28 cellular contexts compared by ENCODE assay signal in the genomic region with DNA sequence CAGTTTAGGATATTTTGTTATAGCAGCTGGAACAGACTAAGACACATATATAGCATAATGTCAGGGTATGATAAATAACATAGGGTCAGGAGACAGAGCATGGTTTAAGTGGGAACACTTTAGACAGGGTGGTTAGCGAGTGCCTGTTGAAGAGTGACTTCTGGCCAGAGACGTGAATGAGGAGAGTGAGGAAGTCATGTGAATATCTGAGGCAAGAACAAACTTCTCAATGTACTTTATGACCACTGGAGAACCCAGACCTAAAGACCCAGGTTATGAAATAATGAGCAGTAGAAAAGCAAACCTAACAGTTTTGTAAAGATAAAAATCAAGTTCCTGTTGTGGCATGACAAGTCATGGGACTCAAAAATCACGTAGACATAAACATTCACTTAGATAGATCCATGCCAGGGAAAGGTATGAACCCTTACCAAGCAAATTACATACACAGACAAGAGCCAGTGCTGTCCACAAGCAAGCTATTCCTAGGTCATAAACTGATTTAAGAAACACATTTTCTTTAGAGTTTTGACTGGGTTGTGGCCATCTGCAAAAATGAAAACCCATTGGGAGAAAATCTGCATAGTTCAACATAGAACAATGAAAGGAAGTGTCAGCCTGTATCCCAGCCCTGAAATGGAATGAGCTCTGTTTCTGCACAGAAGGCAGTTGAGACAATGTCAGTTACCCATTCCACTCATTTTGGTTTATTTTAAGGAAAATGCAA. TPM values are rescaled to one million over a fixed set of nuclear protein-coding genes. Genes with fewer than 3 reads are reported as not detected.
DNase-seq lines count a peak whose midpoint lies in the region; ATAC-seq, FAIRE-seq and TF ChIP-seq lines count a peak whose summit lies in the region.
"Had no signal": no experiment of that assay in that cellular context is flagged by ENCODE, and none has a peak within 500 bp of the region (broad histone marks: within the 10 kb centered on the region; RNA-seq: fewer than 3 reads in every experiment).

No MANE protein-coding gene starts in this region.

- peak; percentile 40 to 84 for ATAC-seq in right cardiac atrium
- ATAC-seq in HG02973 (IDR thresholded peaks at IDR 0.05; ENCODE audit: unreplicated experiment), result no peak
- ATAC-seq: gastroesophageal sphincter, left colon had no signal

- dilution Hi-C loops in mammary epithelial cell (cut with HindIII; ENCODE audit: low sequenced_read_pairs), result no loop called here

- no peaks in the 10 kb centered on the region for H3K36me3 ChIP-seq in mammary epithelial cell (ENCODE audit: insufficient read depth, low read length)
- H3K36me3 ChIP-seq in astrocyte (ENCODE audit: insufficient read depth, low read length), result no peaks in the 10 kb centered on the region
- H3K36me3 ChIP-seq: BLaER1, breast epithelium, gastroesophageal sphincter, upper lobe of left lung had no signal

- TF ChIP-seq CTCF in mammary epithelial cell (conservative IDR thresholded peaks at IDR 0.05 in 1 of 2, IDR thresholded peaks at IDR 0.05 in 1 of 2; ENCODE audit: extremely low read depth in 1 of 2, insufficient read depth in 1 of 2, low read depth in 1 of 2, low read length in 2 of 2) (no peak), MCF 10A (IDR thresholded peaks at IDR 0.05; ENCODE audit: unreplicated experiment) (no peak), astrocyte (IDR thresholded peaks at IDR 0.05; ENCODE audit: insufficient read depth, low read depth, low read length) (no peak), type B pancreatic cell (conservative IDR thresholded peaks at IDR 0.05) (no peak), mesothelial cell of epicardium (IDR thresholded peaks at IDR 0.05; ENCODE audit: unreplicated experiment) (no peak)

- DNase-seq in mammary epithelial cell (peak; percentile 10), MCF 10A (ENCODE audit: unreplicated experiment) (no peak), astrocyte (ENCODE audit: low read depth) (no peak), right cardiac atrium (no peak), type B pancreatic cell (ENCODE audit: extremely low spot score, unreplicated experiment) (no peak), globus pallidus (ENCODE audit: low spot score) (no peak), mesothelial cell of epicardium (ENCODE audit: low spot score in 2 of 2, unreplicated experiment in 2 of 2) (no peak)
- DNase-seq: activated CD4-positive, alpha-beta T cell treated with anti-CD3 and anti-CD28 coated beads, Interleukin-2, amount 50 U/mL, for 1 hour; activated CD8-positive, alpha-beta memory T cell treated with anti-CD3 and anti-CD28 coated beads, Interleukin-2, amount 50 U/mL, for 4 hours; activated naive CD8-positive, alpha-beta T cell treated with anti-CD3 and anti-CD28 coated beads, Interleukin-2, amount 10 ng/mL, durations not matched to agents 7 days and 5 days; erythroblast; left colon; NCI-H1105 treated with DMSO at 0.1 percent for 48 hours; NCI-H2107; NCI-H524 treated with DMSO at 0.1 percent for 48 hours; stimulated activated CD4-positive, alpha-beta T cell treated with anti-CD3 and anti-CD28 coated beads, Interleukin-12 subunit alpha, Interleukin-12 subunit beta, amount 100 ng/mL, for 4 hours; upper lobe of left lung had no signal

- WGBS in mammary epithelial cell (ENCODE audit: low coverage, missing lambda C conversion rate), result 61% methylated on average over 3 of the region's 3 CpGs
- 43% methylated on average over 3 of the region's 3 CpGs for WGBS in right cardiac atrium

- intact Hi-C loops in mammary epithelial cell (cut with micrococcal nuclease), result no loop called here
- intact Hi-C loops in MCF 10A (cut with micrococcal nuclease), result no loop called here
- intact Hi-C loops in right cardiac atrium (cut with DNase I), result no loop called here

- H3K4me1 ChIP-seq in mammary epithelial cell (ENCODE audit: insufficient read depth, low read length) (peaks cover 9% of the 10 kb centered on the region), astrocyte (ENCODE audit: insufficient read depth, low read length) (peaks cover 4% of the 10 kb centered on the region), right cardiac atrium (ENCODE audit: control insufficient read depth, insufficient read depth, low read length) (no peaks in the 10 kb centered on the region)
- H3K4me1 ChIP-seq: BLaER1, breast epithelium, gastroesophageal sphincter had no signal

- H3K4me1 Mint-ChIP-seq in MCF 10A (ENCODE audit: insufficient read depth, unreplicated experiment) (peaks cover 6% of the 10 kb centered on the region), astrocyte (ENCODE audit: low read depth, unreplicated experiment) (peaks cover under 1% of the 10 kb centered on the region), type B pancreatic cell (ENCODE audit: unreplicated experiment) (no peaks in the 10 kb centered on the region), mesothelial cell of epicardium (peaks cover 5% of the 10 kb centered on the region)
- H3K4me1 Mint-ChIP-seq: activated naive CD8-positive, alpha-beta T cell treated with anti-CD3 and anti-CD28 coated beads, Interleukin-2, amount 10 ng/mL, durations not matched to agents 7 days and 5 days had no signal

- no peak for FAIRE-seq in astrocyte (lab: Jason Lieb, UNC)
- FAIRE-seq: A204.1 had no signal

- H2AFZ ChIP-seq in mammary epithelial cell (ENCODE audit: low read depth, low read length), result peak overlapping the region; percentile 40
- H2AFZ ChIP-seq in astrocyte (ENCODE audit: low read depth, low read length), result no peak overlapping the region

- H3K4me3 ChIP-seq in mammary epithelial cell (replicated peaks in 1 of 3; ENCODE audit: insufficient read depth in 1 of 3, low read depth in 2 of 3, low read length in 3 of 3), result no peak overlapping the region
- H3K4me3 ChIP-seq in astrocyte (ENCODE audit: insufficient read depth, low read depth, low read length), result no peak overlapping the region
- H3K4me3 ChIP-seq in right cardiac atrium (ENCODE audit: low read length), result no peak overlapping the region
- H3K4me3 ChIP-seq: BLaER1, breast epithelium, gastroesophageal sphincter, upper lobe of left lung had no signal

- in situ Hi-C loops in mammary epithelial cell (cut with MboI; ENCODE audit: low sequenced_read_pairs in 2 of 2), result no loop called here

- BruUV-seq in mammary epithelial cell (replicated peaks; lab: Mats Ljungman, UMichigan) (no TSS peak), MCF 10A (replicated peaks; lab: Mats Ljungman, UMichigan) (no TSS peak)

- CTCF ChIA-PET in mammary epithelial cell (lab: Charles Lee; ENCODE audit: low non-redundant PET) (no interaction called here), MCF 10A (lab: Yijun Ruan, JAX) (no interaction called here)

- H3K36me3 Mint-ChIP-seq in MCF 10A (ENCODE audit: insufficient read depth, unreplicated experiment) (no peaks in the 10 kb centered on the region), astrocyte (ENCODE audit: low read depth, unreplicated experiment) (no peaks in the 10 kb centered on the region), type B pancreatic cell (no peaks in the 10 kb centered on the region), mesothelial cell of epicardium (no peaks in the 10 kb centered on the region)
- H3K36me3 Mint-ChIP-seq: activated naive CD8-positive, alpha-beta T cell treated with anti-CD3 and anti-CD28 coated beads, Interleukin-2, amount 10 ng/mL, durations not matched to agents 7 days and 5 days had no signal

- H3K27me3 Mint-ChIP-seq in MCF 10A (ENCODE audit: insufficient read depth, unreplicated experiment) (peaks cover 15% of the 10 kb centered on the region), astrocyte (ENCODE audit: low read depth, unreplicated experiment) (no peaks in the 10 kb centered on the region), type B pancreatic cell (no peaks in the 10 kb centered on the region), mesothelial cell of epicardium (ENCODE audit: low read depth) (no peaks in the 10 kb centered on the region)

- H3K27ac Mint-ChIP-seq in MCF 10A (ENCODE audit: low read depth, unreplicated experiment), result no peak overlapping the region
- H3K27ac Mint-ChIP-seq in astrocyte (ENCODE audit: unreplicated experiment), result no peak overlapping the region
- H3K27ac Mint-ChIP-seq in type B pancreatic cell, result peak overlapping the region; percentile 61
- H3K27ac Mint-ChIP-seq in mesothelial cell of epicardium, result no peak overlapping the region
- H3K27ac Mint-ChIP-seq: activated naive CD8-positive, alpha-beta T cell treated with anti-CD3 and anti-CD28 coated beads, Interleukin-2, amount 10 ng/mL, durations not matched to agents 7 days and 5 days; dendritic cell treated with granulocyte-macrophage colony-stimulating factor and Interleukin-4, amounts not matched to agents 40 ng/mL and 50 ng/mL, for 4 days had no signal

- H3K27ac ChIP-seq in mammary epithelial cell (ENCODE audit: insufficient read depth, low read depth, low read length) (peak overlapping the region; percentile 3), astrocyte (ENCODE audit: low read depth, low read length) (peak overlapping the region; percentile 9), right cardiac atrium (ENCODE audit: low read length) (peak overlapping the region; percentile 71)
- H3K27ac ChIP-seq: BLaER1, VCaP had no signal

- H4K20me1 ChIP-seq in mammary epithelial cell (ENCODE audit: insufficient read depth, low read length), result no peaks in the 10 kb centered on the region
- H4K20me1 ChIP-seq in astrocyte (ENCODE audit: insufficient read depth, low read length), result no peaks in the 10 kb centered on the region
- H4K20me1 ChIP-seq: BLaER1 had no signal

- H3K9me3 Mint-ChIP-seq in MCF 10A (ENCODE audit: unreplicated experiment), result no peaks in the 10 kb centered on the region
- H3K9me3 Mint-ChIP-seq in astrocyte (ENCODE audit: unreplicated experiment), result no peaks in the 10 kb centered on the region
- no peaks in the 10 kb centered on the region for H3K9me3 Mint-ChIP-seq in type B pancreatic cell
- H3K9me3 Mint-ChIP-seq in mesothelial cell of epicardium, result peaks cover 7% of the 10 kb centered on the region
- H3K9me3 Mint-ChIP-seq: activated naive CD8-positive, alpha-beta T cell treated with anti-CD3 and anti-CD28 coated beads, Interleukin-2, amount 10 ng/mL, durations not matched to agents 7 days and 5 days; dendritic cell treated with granulocyte-macrophage colony-stimulating factor and Interleukin-4, amounts not matched to agents 40 ng/mL and 50 ng/mL, for 4 days had no signal

- H3K79me2 ChIP-seq in mammary epithelial cell (ENCODE audit: insufficient read depth, low read length) (no peaks in the 10 kb centered on the region), astrocyte (ENCODE audit: insufficient read depth, low read length) (no peaks in the 10 kb centered on the region)

- H3K9me3 ChIP-seq in mammary epithelial cell (replicated peaks; ENCODE audit: insufficient read depth, low read length) (no peaks in the 10 kb centered on the region), astrocyte (ENCODE audit: insufficient read depth, low read depth, low read length) (no peaks in the 10 kb centered on the region), right cardiac atrium (ENCODE audit: control insufficient read depth, low read length) (no peaks in the 10 kb centered on the region)
- H3K9me3 ChIP-seq: BLaER1, breast epithelium, gastroesophageal sphincter, upper lobe of left lung had no signal

- H3K4me3 Mint-ChIP-seq in MCF 10A (ENCODE audit: unreplicated experiment), result no peak overlapping the region
- no peak overlapping the region for H3K4me3 Mint-ChIP-seq in astrocyte (ENCODE audit: unreplicated experiment)
- no peak overlapping the region for H3K4me3 Mint-ChIP-seq in type B pancreatic cell
- no peak overlapping the region for H3K4me3 Mint-ChIP-seq in mesothelial cell of epicardium
- H3K4me3 Mint-ChIP-seq: activated naive CD8-positive, alpha-beta T cell treated with anti-CD3 and anti-CD28 coated beads, Interleukin-2, amount 10 ng/mL, durations not matched to agents 7 days and 5 days; dendritic cell treated with granulocyte-macrophage colony-stimulating factor and Interleukin-4, amounts not matched to agents 40 ng/mL and 50 ng/mL, for 4 days had no signal

- POLR2A ChIA-PET in MCF 10A (lab: Yijun Ruan, JAX), result interaction anchor here (0.6 to 0.7 kb wide), 2 partner anchors 17 to 205 kb away, joined by 3 to 5 read pairs; no protein-coding TSS in a partner anchor

- H3K27me3 ChIP-seq in mammary epithelial cell (ENCODE audit: insufficient read depth, low read length) (no peaks in the 10 kb centered on the region), astrocyte (ENCODE audit: insufficient read depth, low read length) (no peaks in the 10 kb centered on the region), right cardiac atrium (ENCODE audit: control insufficient read depth, insufficient read depth) (no peaks in the 10 kb centered on the region)
- H3K27me3 ChIP-seq: BLaER1, breast epithelium, gastroesophageal sphincter, upper lobe of left lung had no signal

- H3K4me2 ChIP-seq in mammary epithelial cell (ENCODE audit: insufficient read depth, low read depth, low read length) (peak overlapping the region; percentile 41), astrocyte (ENCODE audit: low read length) (no peak overlapping the region)
- H3K4me2 ChIP-seq: BLaER1 had no signal

- no peak overlapping the region for H3K9ac ChIP-seq in mammary epithelial cell (ENCODE audit: insufficient read depth, low read length)
- H3K9ac ChIP-seq in astrocyte (ENCODE audit: low read length), result no peak overlapping the region
- H3K9ac ChIP-seq: BLaER1 had no signal

RNA-seq across cellular contexts. Expression of a gene that starts 2.2 kb away (rescaled TPM):
- total RNA-seq in mammary epithelial cell (not detected), MCF 10A (2022) (not detected in 2 replicates), astrocyte (0.61 and 1.0 TPM in 2 replicates), right cardiac atrium (10 to 100 TPM in 2 of 4 donors, 1 to 10 TPM in 2; 7.0 to 13.6 (median 10.1) TPM), type B pancreatic cell (ENCODE audit: low replicate concordance) (not detected in 2 replicates), mesothelial cell of epicardium (1.6 to 2.3 TPM (median 2.0 TPM) in 3 replicates)
- polyA plus RNA-seq in mammary epithelial cell (not detected), right cardiac atrium (10.9 TPM)
- polyA minus RNA-seq in mammary epithelial cell, result not detected
- total RNA-seq: activated naive CD8-positive, alpha-beta T cell treated with anti-CD3 and anti-CD28 coated beads, Interleukin-2, amount 10 ng/mL, durations not matched to agents 7 days and 5 days; H4; HT-29; T-helper 1 cell treated with Interleukin-12 subunit alpha and Interleukin-12 subunit beta and Interleukin-4 antibody, amounts not matched to agents 30 ng/mL and 1 ng/mL, for 36 hours had no signal

RNA-seq across cellular contexts. Expression of a gene that starts 55.1 kb away (rescaled TPM):
- total RNA-seq in mammary epithelial cell, result not detected
- polyA plus RNA-seq in mammary epithelial cell, result not detected
- polyA minus RNA-seq in mammary epithelial cell, result not detected
- total RNA-seq in MCF 10A (2022), result not detected in 2 replicates
- 0.36 and 0.45 TPM in 2 replicates for total RNA-seq in astrocyte
- under 1 TPM in 3 of 4 donors, not detected in 1; 0.29 to 0.91 (median 0.66) TPM for total RNA-seq in right cardiac atrium
- polyA plus RNA-seq in right cardiac atrium, result 1.9 TPM
- not detected in 2 replicates for total RNA-seq in type B pancreatic cell (ENCODE audit: low replicate concordance)
- not detected in 3 replicates for total RNA-seq in mesothelial cell of epicardium
- total RNA-seq: activated naive CD8-positive, alpha-beta T cell treated with anti-CD3 and anti-CD28 coated beads, Interleukin-2, amount 10 ng/mL, durations not matched to agents 7 days and 5 days; Daoy; H4; HT-29; T-helper 1 cell treated with Interleukin-12 subunit alpha and Interleukin-12 subunit beta and Interleukin-4 antibody, amounts not matched to agents 30 ng/mL and 1 ng/mL, for 36 hours had no signal

RNA-seq across cellular contexts. Expression of a gene that starts 58.3 kb away (rescaled TPM):
- 10 to 100 TPM; 27.2 to 87.7 TPM for total RNA-seq in mammary epithelial cell
- polyA plus RNA-seq in mammary epithelial cell, result 3.9 TPM
- polyA minus RNA-seq in mammary epithelial cell, result 26.7 TPM
- 25.4 and 37.3 TPM in 2 replicates for total RNA-seq in MCF 10A (2022)
- 64.0 and 66.5 TPM in 2 replicates for total RNA-seq in astrocyte
- 100 to 1,000 TPM; 114 to 162 (median 123) TPM for total RNA-seq in right cardiac atrium
- polyA plus RNA-seq in right cardiac atrium, result 71.7 TPM
- total RNA-seq in type B pancreatic cell (ENCODE audit: low replicate concordance), result 12.6 and 26.6 TPM in 2 replicates
- total RNA-seq in mesothelial cell of epicardium, result 53.5 to 60.5 TPM (median 58.3 TPM) in 3 replicates

Comparison
In these comparisons a context has a peak if more than half of its experiments do, and no peak if none do; other contexts are left out.
1. H3K27ac ChIP-seq: peak in every context shown above with its lines; median percentile 71 in right cardiac atrium; 9 in astrocyte; 3 in mammary epithelial cell.